ENCODE assay signal across 2 cellular contexts in genomic region chr3:52574056-52574965, GRCh38.
TF ChIP-seq lines count a peak whose summit lies in the region.

No MANE protein-coding gene starts in this region.

TF ChIP-seq in A549, 52 proteins besides CTCF, POLR2A, EP300 and RAD21:
- TF ChIP-seq MAFK (IDR thresholded peaks at IDR 0.05; ENCODE audit: partially characterized antibody) (peak; percentile 64), CBX8 (IDR thresholded peaks at IDR 0.05) (no peak), ZSCAN20 (CRISPR knock-in tag; IDR thresholded peaks at IDR 0.05) (no peak), MYC (IDR thresholded peaks at IDR 0.05; ENCODE audit: borderline replicate concordance, low read length) (no peak), EHMT2 (IDR thresholded peaks at IDR 0.05; ENCODE audit: low read depth) (no peak)
TF ChIP-seq in A549: peak in this region for 1.

TF ChIP-seq in K562, 482 proteins besides CTCF, POLR2A, EP300 and RAD21:
- TF ChIP-seq ZNF316 (IDR thresholded peaks at IDR 0.05) = peak; percentile 58
- TF ChIP-seq SRSF1 (IDR thresholded peaks at IDR 0.05; ENCODE audit: low read depth, low read length) = no peak
- no peak for TF ChIP-seq NCOA6 (IDR thresholded peaks at IDR 0.05)
- peak; percentile 20; the same call in 1 of the 2 replicates for TF ChIP-seq MAFK (IDR thresholded peaks at IDR 0.05; ENCODE audit: low read length)
- TF ChIP-seq C11orf30 (IDR thresholded peaks at IDR 0.05; ENCODE audit: low read depth) = peak; percentile 45; the same call in 1 of the 2 replicates
